8 cellular contexts compared by ENCODE assay signal in the genomic region with DNA sequence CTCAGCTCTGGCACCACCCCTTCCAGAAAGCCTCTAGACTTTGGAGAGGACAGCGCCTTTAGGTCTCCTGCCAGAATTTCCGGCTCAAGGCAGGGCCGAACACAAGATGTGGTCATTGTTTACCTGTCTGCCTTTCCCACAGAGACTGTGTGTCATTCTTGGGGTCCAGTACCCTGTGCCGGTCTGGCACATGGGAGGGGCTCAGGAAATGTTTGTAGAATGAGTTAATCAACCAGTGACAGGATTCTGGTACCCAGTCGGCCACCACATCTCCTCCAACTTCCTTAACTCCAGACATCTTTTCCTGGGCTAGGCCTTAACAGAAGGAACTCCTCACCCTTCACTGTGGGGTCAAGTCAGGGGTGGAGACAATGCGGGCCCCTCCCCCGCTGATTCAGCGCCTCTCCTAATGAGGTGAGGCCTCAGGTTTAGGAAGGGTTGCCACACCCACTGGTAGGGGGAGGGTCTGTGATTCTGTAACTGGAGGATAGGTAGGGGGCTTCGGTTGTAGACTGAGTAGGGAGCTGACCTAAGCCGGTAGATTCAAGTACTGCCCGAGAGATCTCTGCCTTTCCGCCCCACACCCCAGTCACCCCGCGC. TPM values are rescaled to one million over a fixed set of nuclear protein-coding genes. Genes with fewer than 3 reads are reported as not detected.
DNase-seq lines count a peak whose midpoint lies in the region; ATAC-seq and TF ChIP-seq lines count a peak whose summit lies in the region.

No MANE protein-coding gene starts in this region.

- H3K27me3 ChIP-seq in MM.1S (replicated peaks; ENCODE audit: insufficient read depth, low read length) (no peaks in the 10 kb centered on the region), adipocyte (replicated peaks; ENCODE audit: control insufficient read depth, insufficient read depth, low read length) (peaks cover 22% of the 10 kb centered on the region), iPS-15b (ENCODE audit: control insufficient read depth, insufficient read depth, low read length) (no peaks in the 10 kb centered on the region), smooth muscle cell (ENCODE audit: low read depth) (no peaks in the 10 kb centered on the region)

- DNase-seq in DMS53 (lab: John Stamatoyannopoulos, UW) (peak; percentile 84), MM.1S (peak; percentile 43), adipocyte (ENCODE audit: low read depth) (peak; percentile 34), smooth muscle cell (lab: John Stamatoyannopoulos, UW; ENCODE audit: unreplicated experiment) (no peak), activated gamma-delta T cell treated with Interleukin-2 at 50 U/mL for 16 hours (no peak), mesenteric fat pad (ENCODE audit: low spot score) (no peak)

- H3K4me1 ChIP-seq in MM.1S (ENCODE audit: low read length) (peaks cover 9% of the 10 kb centered on the region), adipocyte (ENCODE audit: control insufficient read depth, insufficient read depth, low read length) (peaks cover 6% of the 10 kb centered on the region), iPS-15b (ENCODE audit: control insufficient read depth, insufficient read depth, low read length) (peaks cover 41% of the 10 kb centered on the region), smooth muscle cell (ENCODE audit: low read depth) (peaks cover 28% of the 10 kb centered on the region)

- ATAC-seq in GM21619 (IDR thresholded peaks at IDR 0.05; ENCODE audit: unreplicated experiment): peak; percentile 14

- peak overlapping the region; percentile 96 for H3K9ac ChIP-seq in MM.1S (ENCODE audit: low read length)
- peak overlapping the region; percentile 96 for H3K9ac ChIP-seq in adipocyte (ENCODE audit: low read length)
- peak overlapping the region; percentile 73 for H3K9ac ChIP-seq in iPS-15b (ENCODE audit: low read depth, low read length)
- H3K9ac ChIP-seq in smooth muscle cell (ENCODE audit: low read depth): no peak overlapping the region

- H4K20me1 ChIP-seq in MM.1S (ENCODE audit: insufficient read depth, low read length) (no peaks in the 10 kb centered on the region), smooth muscle cell (ENCODE audit: low read depth) (no peaks in the 10 kb centered on the region)

- H3K27ac ChIP-seq in MM.1S (ENCODE audit: low read length): peak overlapping the region; percentile 84
- peak overlapping the region; percentile 70 for H3K27ac ChIP-seq in smooth muscle cell (ENCODE audit: low read depth)

- 10% methylated on average over 14 of the region's 14 CpGs for WGBS in smooth muscle cell (ENCODE audit: low lambda C conversion rate)

- H2AFZ ChIP-seq in MM.1S (ENCODE audit: low read length) (peak overlapping the region; percentile 94), smooth muscle cell (ENCODE audit: low read depth) (peak overlapping the region; percentile 82)

- no peaks in the 10 kb centered on the region for H3K9me2 ChIP-seq in MM.1S (replicated peaks; ENCODE audit: insufficient read depth, low read length)

- TF ChIP-seq CTCF in MM.1S (IDR thresholded peaks at IDR 0.05; ENCODE audit: low read length) (no peak), smooth muscle cell (IDR thresholded peaks at IDR 0.05; ENCODE audit: borderline replicate concordance, insufficient read depth, poor library complexity, severe bottlenecking) (no peak)

- H3K79me2 ChIP-seq in MM.1S (ENCODE audit: low read length) (no peaks in the 10 kb centered on the region), smooth muscle cell (ENCODE audit: low read depth) (no peaks in the 10 kb centered on the region)

- peak overlapping the region; percentile 92 for H3K4me3 ChIP-seq in MM.1S (ENCODE audit: low read length)
- H3K4me3 ChIP-seq in adipocyte (ENCODE audit: low read length): peak overlapping the region; percentile 96
- H3K4me3 ChIP-seq in iPS-15b (ENCODE audit: low read depth, low read length): peak overlapping the region; percentile 94
- H3K4me3 ChIP-seq in smooth muscle cell: peak overlapping the region; percentile 64

- H3K36me3 ChIP-seq in MM.1S (replicated peaks; ENCODE audit: insufficient read depth, low read length): no peaks in the 10 kb centered on the region
- H3K36me3 ChIP-seq in adipocyte (ENCODE audit: control insufficient read depth, insufficient read depth, low read length, severe bottlenecking): no peaks in the 10 kb centered on the region
- peaks cover 8% of the 10 kb centered on the region for H3K36me3 ChIP-seq in iPS-15b (ENCODE audit: control insufficient read depth, insufficient read depth, low read length)
- H3K36me3 ChIP-seq in smooth muscle cell (ENCODE audit: low read depth): no peaks in the 10 kb centered on the region

- H3K9me3 ChIP-seq in MM.1S (replicated peaks; ENCODE audit: insufficient read depth, low read length) (no peaks in the 10 kb centered on the region), adipocyte (ENCODE audit: control insufficient read depth, low read length) (no peaks in the 10 kb centered on the region), iPS-15b (ENCODE audit: control insufficient read depth, insufficient read depth, low read length) (no peaks in the 10 kb centered on the region), smooth muscle cell (replicated peaks; ENCODE audit: low read depth) (no peaks in the 10 kb centered on the region)

- H3K4me2 ChIP-seq in MM.1S (ENCODE audit: low read depth, low read length) (peak overlapping the region; percentile 100), smooth muscle cell (peak overlapping the region; percentile 98)

- H3F3A ChIP-seq in MM.1S (ENCODE audit: insufficient read depth, low read length) (peaks cover 5% of the 10 kb centered on the region; the same call in 1 of the 2 replicates), smooth muscle cell (ENCODE audit: low read depth) (peaks cover 7% of the 10 kb centered on the region)

RNA-seq across cellular contexts. Expression of a gene that starts 29.3 kb away (rescaled TPM):
- total RNA-seq in smooth muscle cell (4.5 and 14.7 TPM in 2 replicates), mesenteric fat pad (43.8 TPM)
- polyA plus RNA-seq in smooth muscle cell: 2.5 and 3.1 TPM in 2 replicates

Comparison
In these comparisons a context has a peak if more than half of its experiments do, and no peak if none do; other contexts are left out.
1. DNase-seq: peak in DMS53 (single experiment), MM.1S (single experiment) and adipocyte (single experiment); none in smooth muscle cell (single experiment), activated gamma-delta T cell treated with Interleukin-2 at 50 U/mL for 16 hours (single experiment) and mesenteric fat pad (single experiment).
2. Peak in every context shown above with its lines, with median percentiles within 50 percentile points of each other: H3K4me3 ChIP-seq.